In genomic region chr19:47132522-47132852, GRCh38 we compare ENCODE assay signal across 8 cellular contexts. TPM values are rescaled to one million over a fixed set of nuclear protein-coding genes. Genes with fewer than 3 reads are reported as not detected.
A peak's percentile ranks its signal among the peaks of the same experiment; 100 is the strongest.
DNase-seq lines count a peak whose midpoint lies in the region; ATAC-seq and TF ChIP-seq lines count a peak whose summit lies in the region.

No MANE protein-coding gene starts in this region.

- peaks cover 21 to 67% (median 48%) of the 10 kb centered on the region in 4 donors for H3K4me1 Mint-ChIP-seq in CD4-positive, CD25-positive, alpha-beta regulatory T cell
- H3K4me1 Mint-ChIP-seq in activated T-helper 2 cell treated with anti-CD3 and anti-CD28 coated beads, Interferon-gamma antibody, Interleukin-2, Interleukin-4, amounts not matched to agents 10 μg/mL and 5 μg/mL and 100 μg/mL, durations not matched to agents 14 hours and 24 hours and 36 hours (ENCODE audit: low read depth): peaks cover 43% of the 10 kb centered on the region
- peaks cover 43% of the 10 kb centered on the region for H3K4me1 Mint-ChIP-seq in mesothelial cell of epicardium

- H3K27ac ChIP-seq in CD4-positive, CD25-positive, alpha-beta regulatory T cell (ENCODE audit: insufficient read depth, low read length, poor library complexity, severe bottlenecking): no peak overlapping the region
- H3K27ac ChIP-seq in HL-60 (replicated peaks): no peak overlapping the region

- no peak overlapping the region for H3K4me3 ChIP-seq in CD4-positive, CD25-positive, alpha-beta regulatory T cell (ENCODE audit: low read depth, low read length)
- peak overlapping the region; percentile 73; the same call in 1 of the 2 replicates for H3K4me3 ChIP-seq in HL-60 (replicated peaks; ENCODE audit: insufficient read depth, low read length)

- no peak for TF ChIP-seq CTCF in HL-60 (IDR thresholded peaks at IDR 0.05; ENCODE audit: insufficient read depth, low read length)
- TF ChIP-seq CTCF in mesothelial cell of epicardium (IDR thresholded peaks at IDR 0.05; ENCODE audit: unreplicated experiment): no peak

- H3K27ac Mint-ChIP-seq in CD4-positive, CD25-positive, alpha-beta regulatory T cell: peak overlapping the region in 1 of 3 donors; percentile 23
- peak overlapping the region; percentile 67 for H3K27ac Mint-ChIP-seq in activated T-helper 2 cell treated with anti-CD3 and anti-CD28 coated beads, Interferon-gamma antibody, Interleukin-2, Interleukin-4, amounts not matched to agents 10 μg/mL and 5 μg/mL and 100 μg/mL, durations not matched to agents 14 hours and 24 hours and 36 hours
- H3K27ac Mint-ChIP-seq in mesothelial cell of epicardium: peak overlapping the region; percentile 99

- peaks cover 22% of the 10 kb centered on the region for H3K36me3 Mint-ChIP-seq in CD4-positive, CD25-positive, alpha-beta regulatory T cell
- peaks cover 62% of the 10 kb centered on the region for H3K36me3 Mint-ChIP-seq in activated T-helper 2 cell treated with anti-CD3 and anti-CD28 coated beads, Interferon-gamma antibody, Interleukin-2, Interleukin-4, amounts not matched to agents 10 μg/mL and 5 μg/mL and 100 μg/mL, durations not matched to agents 14 hours and 24 hours and 36 hours (ENCODE audit: low read depth)
- H3K36me3 Mint-ChIP-seq in mesothelial cell of epicardium: peaks cover 5% of the 10 kb centered on the region

- no peak for DNase-seq in CD4-positive, CD25-positive, alpha-beta regulatory T cell
- DNase-seq in HL-60 (ENCODE audit: low read depth in 1 of 2, low spot score in 1 of 2) (no peak), mesothelial cell of epicardium (ENCODE audit: low spot score in 2 of 2, unreplicated experiment in 2 of 2) (no peak), NCI-H2029 (lab: John Stamatoyannopoulos, UW) (no peak), NCI-H2227 treated with DMSO at 0.1 percent for 48 hours (lab: John Stamatoyannopoulos, UW) (no peak), NCI-H69 (lab: John Stamatoyannopoulos, UW) (no peak)
- no peak for DNase-seq in activated T-helper 2 cell treated with anti-CD3 and anti-CD28 coated beads, Interferon-gamma antibody, Interleukin-2, Interleukin-4, amounts not matched to agents 10 μg/mL and 5 μg/mL and 100 μg/mL, durations not matched to agents 14 hours and 24 hours and 36 hours (ENCODE audit: low spot score)

- H3K9me3 Mint-ChIP-seq in CD4-positive, CD25-positive, alpha-beta regulatory T cell: peaks cover 0 to 2% (median 0%) of the 10 kb centered on the region in 7 donors
- peaks cover 7% of the 10 kb centered on the region for H3K9me3 Mint-ChIP-seq in activated T-helper 2 cell treated with anti-CD3 and anti-CD28 coated beads, Interferon-gamma antibody, Interleukin-2, Interleukin-4, amounts not matched to agents 10 μg/mL and 5 μg/mL and 100 μg/mL, durations not matched to agents 14 hours and 24 hours and 36 hours
- H3K9me3 Mint-ChIP-seq in mesothelial cell of epicardium: peaks cover 4% of the 10 kb centered on the region

- H3K4me1 ChIP-seq in CD4-positive, CD25-positive, alpha-beta regulatory T cell (ENCODE audit: control insufficient read depth, insufficient read depth, low read length, poor library complexity, severe bottlenecking): peaks cover 42% of the 10 kb centered on the region

- intact Hi-C loops in activated T-helper 2 cell treated with anti-CD3 and anti-CD28 coated beads, Interferon-gamma antibody, Interleukin-2, Interleukin-4, amounts not matched to agents 10 μg/mL and 5 μg/mL and 100 μg/mL, durations not matched to agents 14 hours and 24 hours and 36 hours (cut with micrococcal nuclease): no loop called here

- H3K36me3 ChIP-seq in CD4-positive, CD25-positive, alpha-beta regulatory T cell (ENCODE audit: control insufficient read depth, insufficient read depth, low read length): peaks cover 3% of the 10 kb centered on the region

- no peaks in the 10 kb centered on the region for H3K27me3 ChIP-seq in CD4-positive, CD25-positive, alpha-beta regulatory T cell (ENCODE audit: control insufficient read depth, insufficient read depth, low read length)
- no peaks in the 10 kb centered on the region for H3K27me3 ChIP-seq in HL-60 (ENCODE audit: insufficient read depth, poor library complexity, severe bottlenecking)

- H3K9me3 ChIP-seq in CD4-positive, CD25-positive, alpha-beta regulatory T cell (ENCODE audit: control insufficient read depth in 2 of 2, low read length in 2 of 2): no peaks in the 10 kb centered on the region

- H3K27me3 Mint-ChIP-seq in CD4-positive, CD25-positive, alpha-beta regulatory T cell: peaks cover 6% of the 10 kb centered on the region
- H3K27me3 Mint-ChIP-seq in activated T-helper 2 cell treated with anti-CD3 and anti-CD28 coated beads, Interferon-gamma antibody, Interleukin-2, Interleukin-4, amounts not matched to agents 10 μg/mL and 5 μg/mL and 100 μg/mL, durations not matched to agents 14 hours and 24 hours and 36 hours (ENCODE audit: low read depth): no peaks in the 10 kb centered on the region
- no peaks in the 10 kb centered on the region for H3K27me3 Mint-ChIP-seq in mesothelial cell of epicardium (ENCODE audit: low read depth)

- peak overlapping the region; percentile 77 to 100 (median 100) for H3K4me3 Mint-ChIP-seq in CD4-positive, CD25-positive, alpha-beta regulatory T cell
- H3K4me3 Mint-ChIP-seq in activated T-helper 2 cell treated with anti-CD3 and anti-CD28 coated beads, Interferon-gamma antibody, Interleukin-2, Interleukin-4, amounts not matched to agents 10 μg/mL and 5 μg/mL and 100 μg/mL, durations not matched to agents 14 hours and 24 hours and 36 hours (ENCODE audit: low read depth): peak overlapping the region; percentile 100
- H3K4me3 Mint-ChIP-seq in mesothelial cell of epicardium: peak overlapping the region; percentile 97

- no peak for ATAC-seq in CD4-positive, CD25-positive, alpha-beta regulatory T cell (ENCODE audit: low read depth in 2 of 2)
- ATAC-seq in HG02759 (IDR thresholded peaks at IDR 0.05; ENCODE audit: unreplicated experiment): no peak

RNA-seq across cellular contexts. Expression of gene SAE1, which starts 1.9 kb away (rescaled TPM):
- 45.5 TPM for total RNA-seq in CD4-positive, CD25-positive, alpha-beta regulatory T cell
- polyA plus RNA-seq in CD4-positive, CD25-positive, alpha-beta regulatory T cell: 100 to 1,000 TPM; 106 to 127 (median 115) TPM
- 151 and 154 TPM in 2 replicates for total RNA-seq in activated T-helper 2 cell treated with anti-CD3 and anti-CD28 coated beads, Interferon-gamma antibody, Interleukin-2, Interleukin-4, amounts not matched to agents 10 μg/mL and 5 μg/mL and 100 μg/mL, durations not matched to agents 14 hours and 24 hours and 36 hours
- 137 to 141 TPM (median 138 TPM) in 3 replicates for total RNA-seq in mesothelial cell of epicardium

RNA-seq across cellular contexts. Expression of gene ZC3H4, which starts 18.9 kb away (rescaled TPM):
- total RNA-seq in CD4-positive, CD25-positive, alpha-beta regulatory T cell: 84.7 TPM
- polyA plus RNA-seq in CD4-positive, CD25-positive, alpha-beta regulatory T cell: under 1 TPM; 0.58 to 0.84 (median 0.69) TPM
- total RNA-seq in activated T-helper 2 cell treated with anti-CD3 and anti-CD28 coated beads, Interferon-gamma antibody, Interleukin-2, Interleukin-4, amounts not matched to agents 10 μg/mL and 5 μg/mL and 100 μg/mL, durations not matched to agents 14 hours and 24 hours and 36 hours: 97.1 and 104 TPM in 2 replicates
- total RNA-seq in mesothelial cell of epicardium: 65.3 to 68.7 TPM (median 67.9 TPM) in 3 replicates
